Comparison of ENCODE assay signal across 28 cellular contexts in the genomic region with DNA sequence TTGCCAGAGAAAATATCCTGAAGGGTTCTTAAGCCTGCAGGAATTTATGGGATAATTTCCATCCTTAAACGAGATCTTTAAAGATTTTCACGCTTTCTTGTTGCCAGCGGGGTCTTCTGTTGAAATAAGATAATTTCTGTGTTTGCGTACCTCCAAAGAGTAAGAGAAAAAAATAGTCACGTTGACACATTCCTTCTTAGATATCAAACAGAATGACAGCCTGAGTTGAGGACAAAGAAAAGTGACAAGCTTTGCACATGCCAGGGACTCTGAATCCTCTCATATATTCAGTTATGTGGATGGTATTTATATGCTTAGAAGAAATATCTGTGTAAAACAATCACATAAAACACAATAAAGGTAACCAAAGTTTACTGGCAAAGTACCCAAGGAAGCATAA.
"Had no signal": no experiment of that assay in that cellular context is flagged by ENCODE, and none has a peak within 500 bp of the region (broad histone marks: within the 10 kb centered on the region; RNA-seq: fewer than 3 reads in every experiment).

No MANE protein-coding gene starts in this region.

- H3K9me3 ChIP-seq: stomach, suprapubic skin, testis, thoracic aorta, thyroid gland, tibial artery, tibial nerve, transverse colon, upper lobe of left lung, upper lobe of right lung, uterus, vagina had no signal

- H3K27ac Mint-ChIP-seq: stimulated activated effector memory CD8-positive, alpha-beta T cell treated with anti-CD3 and anti-CD28 coated beads, Interleukin-12 subunit alpha, Interleukin-12 subunit beta, amount 100 ng/mL, for 72 hours; stimulated activated memory B cell treated with anti-CD40 and anti-IgM and Interleukin-4, amounts not matched to agents 10 μg/mL and 1 μg/mL and 100 μg/mL, for 72 hours; stimulated activated naive B cell treated with anti-CD40 and anti-IgM and Interleukin-4, amounts not matched to agents 10 μg/mL and 1 μg/mL and 100 μg/mL, for 72 hours; stimulated activated naive CD8-positive, alpha-beta T cell treated with anti-CD3 and anti-CD28 coated beads, Interleukin-15, amount 100 ng/mL, for 72 hours; stimulated activated naive CD8-positive, alpha-beta T cell treated with anti-CD3 and anti-CD28 coated beads, Interleukin-15, Interleukin-2, amounts not matched to agents 100 ng/mL and 50 ng/mL, for 24 hours; type B pancreatic cell had no signal

- H3K4me3 ChIP-seq: stomach, suprapubic skin, testis, thoracic aorta, thyroid gland, tibial artery, tibial nerve, transverse colon, upper lobe of left lung, upper lobe of right lung, uterus, vagina had no signal

- H3K27me3 Mint-ChIP-seq: type B pancreatic cell had no signal

- ATAC-seq: stimulated activated effector memory CD8-positive, alpha-beta T cell treated with anti-CD3 and anti-CD28 coated beads, Interleukin-12 subunit alpha, Interleukin-12 subunit beta, amount 100 ng/mL, for 72 hours; stimulated activated memory B cell treated with anti-CD40 and anti-IgM and Interleukin-4, amounts not matched to agents 10 μg/mL and 1 μg/mL and 100 μg/mL, for 72 hours; stimulated activated naive B cell treated with anti-CD40 and anti-IgM and Interleukin-4, amounts not matched to agents 10 μg/mL and 1 μg/mL and 100 μg/mL, for 72 hours; stimulated activated naive CD8-positive, alpha-beta T cell treated with anti-CD3 and anti-CD28 coated beads, Interleukin-15, amount 100 ng/mL, for 72 hours; stimulated activated naive CD8-positive, alpha-beta T cell treated with anti-CD3 and anti-CD28 coated beads, Interleukin-15, Interleukin-2, amounts not matched to agents 100 U/mL and 50 U/mL, for 24 hours; upper lobe of right lung had no signal

- H3K4me1 ChIP-seq: stomach, suprapubic skin, testis, thyroid gland, tibial artery, tibial nerve, transverse colon, upper lobe of left lung, upper lobe of right lung, uterus, vagina had no signal

- H3K27ac ChIP-seq: stomach, suprapubic skin, testis, thoracic aorta, thyroid gland, tibial artery, tibial nerve, transverse colon, upper lobe of left lung, upper lobe of right lung, uterus, vagina had no signal

- H3K9me3 Mint-ChIP-seq: stimulated activated effector memory CD8-positive, alpha-beta T cell treated with anti-CD3 and anti-CD28 coated beads, Interleukin-12 subunit alpha, Interleukin-12 subunit beta, amount 100 ng/mL, for 72 hours; stimulated activated memory B cell treated with anti-CD40 and anti-IgM and Interleukin-4, amounts not matched to agents 10 μg/mL and 1 μg/mL and 100 μg/mL, for 72 hours; stimulated activated naive B cell treated with anti-CD40 and anti-IgM and Interleukin-4, amounts not matched to agents 10 μg/mL and 1 μg/mL and 100 μg/mL, for 72 hours; stimulated activated naive CD8-positive, alpha-beta T cell treated with anti-CD3 and anti-CD28 coated beads, Interleukin-15, amount 100 ng/mL, for 72 hours; stimulated activated naive CD8-positive, alpha-beta T cell treated with anti-CD3 and anti-CD28 coated beads, Interleukin-15, Interleukin-2, amounts not matched to agents 100 ng/mL and 50 ng/mL, for 24 hours; type B pancreatic cell had no signal

- H3K36me3 Mint-ChIP-seq: stimulated activated effector memory CD8-positive, alpha-beta T cell treated with anti-CD3 and anti-CD28 coated beads, Interleukin-12 subunit alpha, Interleukin-12 subunit beta, amount 100 ng/mL, for 72 hours; stimulated activated memory B cell treated with anti-CD40 and anti-IgM and Interleukin-4, amounts not matched to agents 10 μg/mL and 1 μg/mL and 100 μg/mL, for 72 hours; stimulated activated naive B cell treated with anti-CD40 and anti-IgM and Interleukin-4, amounts not matched to agents 10 μg/mL and 1 μg/mL and 100 μg/mL, for 72 hours; type B pancreatic cell had no signal

- H3K4me3 Mint-ChIP-seq: stimulated activated effector memory CD8-positive, alpha-beta T cell treated with anti-CD3 and anti-CD28 coated beads, Interleukin-12 subunit alpha, Interleukin-12 subunit beta, amount 100 ng/mL, for 72 hours; stimulated activated memory B cell treated with anti-CD40 and anti-IgM and Interleukin-4, amounts not matched to agents 10 μg/mL and 1 μg/mL and 100 μg/mL, for 72 hours; stimulated activated naive B cell treated with anti-CD40 and anti-IgM and Interleukin-4, amounts not matched to agents 10 μg/mL and 1 μg/mL and 100 μg/mL, for 72 hours; stimulated activated naive CD8-positive, alpha-beta T cell treated with anti-CD3 and anti-CD28 coated beads, Interleukin-15, amount 100 ng/mL, for 72 hours; stimulated activated naive CD8-positive, alpha-beta T cell treated with anti-CD3 and anti-CD28 coated beads, Interleukin-15, Interleukin-2, amounts not matched to agents 100 ng/mL and 50 ng/mL, for 24 hours; type B pancreatic cell had no signal

- DNase-seq: stimulated activated CD4-positive, alpha-beta T cell treated with anti-CD3 and anti-CD28 coated beads, Interleukin-2, amount 100 ng/mL, for 48 hours; stimulated activated CD4-positive, alpha-beta T cell treated with anti-CD3 and anti-CD28 coated beads, Interleukin-4, amount 100 ng/mL, for 1 hour; stimulated activated CD4-positive, alpha-beta T cell treated with anti-CD3 and anti-CD28 coated beads, Interleukin-4, amount 100 ng/mL, for 24 hours; stimulated activated CD4-positive, alpha-beta T cell treated with anti-CD3 and anti-CD28 coated beads, Interleukin-4, amount 100 ng/mL, for 4 hours; stimulated activated CD8-positive, alpha-beta memory T cell treated with anti-CD3 and anti-CD28 coated beads, Interleukin-4, amount 100 ng/mL, for 48 hours; stimulated activated naive B cell treated with anti-CD40 and anti-IgM and Interleukin-4, amounts not matched to agents 10 μg/mL and 1 μg/mL and 100 μg/mL, for 72 hours; stimulated activated naive CD4-positive, alpha-beta T cell; stimulated activated naive CD4-positive, alpha-beta T cell treated with Interleukin-2 at 50 U/mL for 16 hours; stimulated activated naive CD8-positive, alpha-beta T cell treated with anti-CD3 and anti-CD28 coated beads, Interleukin-15, amount 100 ng/mL, for 72 hours; stimulated activated naive CD8-positive, alpha-beta T cell treated with anti-CD3 and anti-CD28 coated beads, Interleukin-15, Interleukin-2, amounts not matched to agents 100 U/mL and 50 U/mL, for 24 hours; stomach; substantia nigra; testis; thyroid gland; tibial artery; transverse colon; trophoblast cell; upper lobe of left lung; upper lobe of right lung; uterus had no signal

- H3K36me3 ChIP-seq: stomach, suprapubic skin, thoracic aorta, thyroid gland, tibial artery, tibial nerve, transverse colon, upper lobe of left lung, upper lobe of right lung, uterus, vagina had no signal

- H3K27me3 ChIP-seq: stomach, suprapubic skin, testis, thyroid gland, tibial artery, tibial nerve, transverse colon, upper lobe of left lung, upper lobe of right lung, uterus, vagina had no signal

- H3K4me1 Mint-ChIP-seq: stimulated activated effector memory CD8-positive, alpha-beta T cell treated with anti-CD3 and anti-CD28 coated beads, Interleukin-12 subunit alpha, Interleukin-12 subunit beta, amount 100 ng/mL, for 72 hours; stimulated activated memory B cell treated with anti-CD40 and anti-IgM and Interleukin-4, amounts not matched to agents 10 μg/mL and 1 μg/mL and 100 μg/mL, for 72 hours; stimulated activated naive B cell treated with anti-CD40 and anti-IgM and Interleukin-4, amounts not matched to agents 10 μg/mL and 1 μg/mL and 100 μg/mL, for 72 hours; stimulated activated naive CD8-positive, alpha-beta T cell treated with anti-CD3 and anti-CD28 coated beads, Interleukin-15, amount 100 ng/mL, for 72 hours had no signal
